ENCODE assay signal across 1 cellular context in the genomic region with DNA sequence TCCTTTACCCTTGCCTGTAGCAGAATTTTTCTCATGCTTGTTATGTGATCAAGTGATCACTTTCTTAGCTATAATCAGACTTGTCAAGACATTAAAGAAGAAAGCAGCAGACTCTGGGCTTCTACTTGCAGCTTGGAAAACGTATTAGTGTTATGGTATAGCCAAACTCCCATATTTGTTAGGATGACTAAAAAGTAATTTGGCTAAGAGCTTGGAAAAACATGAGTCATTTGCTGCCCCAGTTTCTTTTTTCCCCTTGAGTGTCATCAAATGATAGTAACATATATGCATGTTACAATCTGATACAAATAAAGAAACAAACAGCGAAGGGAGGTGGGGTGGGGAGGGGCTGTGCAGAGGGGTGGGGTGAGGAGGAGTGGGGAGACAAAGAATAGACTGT.
TF ChIP-seq lines count a peak whose summit lies in the region.

No MANE protein-coding gene starts in this region.

TF ChIP-seq in IMR-90, 13 proteins besides CTCF, POLR2A, EP300 and RAD21:
- TF ChIP-seq FOS (IDR thresholded peaks at IDR 0.05; ENCODE audit: low read depth, low read length), result 0 out of 2 replicates have a peak, but pooled peaks have one; percentile 27
- no peak for TF ChIP-seq MAZ (IDR thresholded peaks at IDR 0.05; ENCODE audit: borderline replicate concordance, low read depth, low read length)
TF ChIP-seq in IMR-90: peak in this region for 1.
